10 cellular contexts compared by ENCODE assay signal in genomic region chr7:34277016-34277800, GRCh38.
DNase-seq lines count a peak whose midpoint lies in the region; TF ChIP-seq lines count a peak whose summit lies in the region.
"Had no signal": no experiment of that assay in that cellular context is flagged by ENCODE, and none has a peak within 500 bp of the region (broad histone marks: within the 10 kb centered on the region; RNA-seq: fewer than 3 reads in every experiment).

No MANE protein-coding gene starts in this region.

- no peaks in the 10 kb centered on the region for H3K36me3 ChIP-seq in OCI-LY7 (ENCODE audit: insufficient read depth, low read length)

- intact Hi-C loops in OCI-LY7 (cut with micrococcal nuclease; ENCODE audit: unreplicated experiment) = no loop called here

- no peaks in the 10 kb centered on the region for H4K20me1 ChIP-seq in OCI-LY7 (ENCODE audit: insufficient read depth, low read length)

- no TSS peak for BruUV-seq in OCI-LY7 (replicated peaks; lab: Mats Ljungman, UMichigan)

- in situ Hi-C loops in KBM-7 (cut with MboI; ENCODE audit: low pct_unique_long_range_greater_than_20kb, low sequenced_read_pairs) = no loop called here
- in situ Hi-C loops in astrocyte of the spinal cord (cut with HindIII; ENCODE audit: low sequenced_read_pairs) = no loop called here

- no peaks in the 10 kb centered on the region for H3K4me1 ChIP-seq in OCI-LY7 (ENCODE audit: insufficient read depth, low read length, poor library complexity, severe bottlenecking)

- no peaks in the 10 kb centered on the region for H3K79me2 ChIP-seq in OCI-LY7 (ENCODE audit: insufficient read depth, low read depth, low read length)

- POLR2A ChIA-PET in OCI-LY7 (lab: Charles Lee) = no interaction called here

- H2AFZ ChIP-seq in OCI-LY7 (ENCODE audit: low read length) = no peak overlapping the region

- H3K27ac ChIP-seq in OCI-LY7 (ENCODE audit: low read depth, low read length, poor library complexity, severe bottlenecking) = no peak overlapping the region

- CTCF ChIA-PET in OCI-LY7 (lab: Charles Lee; ENCODE audit: unreplicated experiment) = no interaction called here

- H3K9me3 ChIP-seq in OCI-LY7 (ENCODE audit: low read length) = no peaks in the 10 kb centered on the region

- H3K4me2 ChIP-seq in OCI-LY7 (ENCODE audit: low read length) = no peak overlapping the region

- peak; percentile 7 for DNase-seq in COLO829 (ENCODE audit: low spot score)
- DNase-seq in GM20000 (ENCODE audit: low spot score) = peak; percentile 6
- DNase-seq in KBM-7 = peak; percentile 8
- peak; percentile 32 for DNase-seq in astrocyte of the spinal cord (ENCODE audit: low read depth, low spot score)
- DNase-seq in NCI-H526 treated with DMSO at 0.1 percent for 48 hours (lab: John Stamatoyannopoulos, UW) = no peak
- DNase-seq in NAMALWA (ENCODE audit: low spot score) = no peak
- DNase-seq in OCI-LY7 (ENCODE audit: low spot score) = no peak
- no peak for DNase-seq in activated gamma-delta T cell (lab: John Stamatoyannopoulos, UW)
- DNase-seq: amygdala, NCI-H82 had no signal

- TF ChIP-seq CTCF in GM20000 (IDR thresholded peaks at IDR 0.05; ENCODE audit: extremely low read depth, missing control alignments) (no peak), astrocyte of the spinal cord (IDR thresholded peaks at IDR 0.05; ENCODE audit: low read depth, low read length) (no peak), OCI-LY7 (conservative IDR thresholded peaks at IDR 0.05; ENCODE audit: low read length) (no peak)

- no peak overlapping the region for H3K4me3 ChIP-seq in astrocyte of the spinal cord (ENCODE audit: low read depth, low read length)
- H3K4me3 ChIP-seq in OCI-LY7 (ENCODE audit: low read depth, low read length, poor library complexity, severe bottlenecking) = no peak overlapping the region

- H3K9me2 ChIP-seq in OCI-LY7 (ENCODE audit: insufficient read depth, low read length) = no peaks in the 10 kb centered on the region

Comparison
In these comparisons a context has a peak if more than half of its experiments do, and no peak if none do; other contexts are left out.
1. DNase-seq: peak in COLO829 (single experiment), GM20000 (single experiment), KBM-7 (single experiment) and astrocyte of the spinal cord (single experiment); none in NCI-H526 treated with DMSO at 0.1 percent for 48 hours (single experiment), NAMALWA (single experiment), OCI-LY7 (single experiment) and activated gamma-delta T cell (single experiment).